ENCODE assay signal across 20 cellular contexts in the genomic region with DNA sequence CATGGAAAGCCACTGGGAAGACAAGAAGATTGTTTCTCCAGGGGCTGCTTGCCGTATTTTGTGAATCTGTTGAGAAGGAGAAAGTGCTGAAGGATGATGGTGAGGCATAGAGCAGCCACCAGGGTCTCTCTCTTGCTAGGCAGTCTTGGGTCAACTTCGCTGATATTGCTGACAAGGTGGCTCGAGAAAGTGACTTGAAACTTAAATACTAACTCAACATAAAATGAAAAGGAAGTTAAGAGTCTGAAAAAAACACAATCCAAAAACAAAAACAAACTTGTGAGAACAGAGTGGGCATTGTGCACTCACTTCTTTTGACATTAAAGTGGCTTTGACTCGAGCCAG.
DNase-seq lines count a peak whose midpoint lies in the region; ATAC-seq and TF ChIP-seq lines count a peak whose summit lies in the region.
"Had no signal": no experiment of that assay in that cellular context is flagged by ENCODE, and none has a peak within 500 bp of the region (broad histone marks: within the 10 kb centered on the region; RNA-seq: fewer than 3 reads in every experiment).

No MANE protein-coding gene starts in this region.

- H3K9me3 Mint-ChIP-seq in H9 (peaks cover 0 to 2% of the 10 kb centered on the region in 2 experiments; a peak in 2 of 5 replicates), immature natural killer cell (peaks cover 0 to 5% (median 0%) of the 10 kb centered on the region in 6 donors)
- H3K9me3 Mint-ChIP-seq in T-helper 2 cell treated with Interferon-gamma antibody and Interleukin-4, amounts not matched to agents 5 μg/mL and 100 μg/mL, for 36 hours = peaks cover 9% of the 10 kb centered on the region

- no peaks in the 10 kb centered on the region for H3K79me2 ChIP-seq in H9 (ENCODE audit: insufficient read depth, low read length)

- H4K8ac ChIP-seq in H9 (replicated peaks; ENCODE audit: insufficient read length, low read depth, low read length) = no peak overlapping the region
- H4K8ac ChIP-seq in mesenchymal stem cell (ENCODE audit: low read length) = no peak overlapping the region

- H4K20me1 ChIP-seq in BLaER1 treated with 17β-estradiol and CSF1 and Interleukin-3, amounts not matched to agents 10 nM and 100 nM = no peaks in the 10 kb centered on the region
- no peaks in the 10 kb centered on the region for H4K20me1 ChIP-seq in H9 (ENCODE audit: control insufficient read depth, insufficient read depth, insufficient read length)

- peaks cover 31 to 42% (median 39%) of the 10 kb centered on the region in 10 experiments for H3K4me1 ChIP-seq in BLaER1 treated with 17β-estradiol and CSF1 and Interleukin-3, amounts not matched to agents 10 nM and 100 nM
- H3K4me1 ChIP-seq in H9 (ENCODE audit: insufficient read depth, low read length) (peaks cover 4% of the 10 kb centered on the region; the same call in 1 of the 2 replicates), mesenchymal stem cell (ENCODE audit: control insufficient read depth, insufficient read depth, low read depth, low read length) (peaks cover 4% of the 10 kb centered on the region), Peyer's patch (no peaks in the 10 kb centered on the region)

- H3K23ac ChIP-seq in H9 (ENCODE audit: insufficient read length, low read depth, low read length) = no peak overlapping the region
- no peak overlapping the region for H3K23ac ChIP-seq in mesenchymal stem cell (ENCODE audit: low read length in 2 of 2)

- H2AK5ac ChIP-seq in H9 (ENCODE audit: insufficient read length, low read length) (no peak overlapping the region), mesenchymal stem cell (ENCODE audit: low read length, severe bottlenecking) (peak overlapping the region; percentile 38)

- H3K27ac Mint-ChIP-seq in H9 (no peak overlapping the region), immature natural killer cell (no peak overlapping the region)
- peak overlapping the region; percentile 74 for H3K27ac Mint-ChIP-seq in T-helper 2 cell treated with Interferon-gamma antibody and Interleukin-4, amounts not matched to agents 5 μg/mL and 100 μg/mL, for 36 hours

- no peak for TF ChIP-seq POLR2A in Peyer's patch (IDR thresholded peaks at IDR 0.05)

- peaks cover 3% of the 10 kb centered on the region; the same call in 1 of the 2 replicates for H3K27me3 Mint-ChIP-seq in H9 (ENCODE audit: low read depth)
- no peaks in the 10 kb centered on the region for H3K27me3 Mint-ChIP-seq in T-helper 2 cell treated with Interferon-gamma antibody and Interleukin-4, amounts not matched to agents 5 μg/mL and 100 μg/mL, for 36 hours (ENCODE audit: low read depth)
- peaks cover 0 to 3% (median 1%) of the 10 kb centered on the region in 3 donors for H3K27me3 Mint-ChIP-seq in immature natural killer cell (ENCODE audit: low read depth in 3 of 3)
- H3K27me3 Mint-ChIP-seq: CD4-positive, CD25-positive, alpha-beta regulatory T cell had no signal

- H3K56ac ChIP-seq in H9 (ENCODE audit: insufficient read length, low read depth, low read length) = no peak overlapping the region

- no peaks in the 10 kb centered on the region for H3K36me3 Mint-ChIP-seq in H9 (ENCODE audit: insufficient read depth in 1 of 3, low read depth in 3 of 3)
- H3K36me3 Mint-ChIP-seq in T-helper 2 cell treated with Interferon-gamma antibody and Interleukin-4, amounts not matched to agents 5 μg/mL and 100 μg/mL, for 36 hours (ENCODE audit: low read depth) = peaks cover 9% of the 10 kb centered on the region
- H3K36me3 Mint-ChIP-seq in immature natural killer cell = peaks cover 0 to 7% (median 7%) of the 10 kb centered on the region in 3 donors
- H3K36me3 Mint-ChIP-seq: CD4-positive, CD25-positive, alpha-beta regulatory T cell had no signal

- H2BK120ac ChIP-seq in H9 (ENCODE audit: low read depth, low read length, poor library complexity, severe bottlenecking) (no peak overlapping the region), mesenchymal stem cell (ENCODE audit: low read depth, low read length) (no peak overlapping the region)

- H3K4me3 Mint-ChIP-seq in H9 (no peak overlapping the region), immature natural killer cell (no peak overlapping the region)
- peak overlapping the region; percentile 69 for H3K4me3 Mint-ChIP-seq in T-helper 2 cell treated with Interferon-gamma antibody and Interleukin-4, amounts not matched to agents 5 μg/mL and 100 μg/mL, for 36 hours
- H3K4me3 Mint-ChIP-seq: CD4-positive, CD25-positive, alpha-beta regulatory T cell had no signal

- no peak overlapping the region for H2AFZ ChIP-seq in H9 (ENCODE audit: low read length)
- no peak overlapping the region for H2AFZ ChIP-seq in mesenchymal stem cell (ENCODE audit: low read depth, low read length)

- ATAC-seq in HG03457 (IDR thresholded peaks at IDR 0.05; ENCODE audit: unreplicated experiment) = no peak

- H3K79me1 ChIP-seq in H9 (ENCODE audit: insufficient read depth, low read depth, low read length, poor library complexity, severe bottlenecking) = no peaks in the 10 kb centered on the region
- no peaks in the 10 kb centered on the region for H3K79me1 ChIP-seq in mesenchymal stem cell (replicated peaks; ENCODE audit: low read length, poor library complexity, severe bottlenecking)

- H4K91ac ChIP-seq in H9 (ENCODE audit: insufficient read length, low read depth, low read length) (no peak overlapping the region), mesenchymal stem cell (ENCODE audit: low read length) (no peak overlapping the region)

- H3K18ac ChIP-seq in H9 (ENCODE audit: insufficient read length, low read depth, low read length) (no peak overlapping the region), mesenchymal stem cell (ENCODE audit: low read depth in 1 of 2, low read length in 2 of 2) (no peak overlapping the region)

- WGBS in H9 (ENCODE audit: extremely low coverage, insufficient read length, low lambda C conversion rate) = no CpG with 5 or more reads among the region's 4 CpGs
- 86% methylated on average over 2 of the region's 4 CpGs for WGBS in mesenchymal stem cell

- H2BK15ac ChIP-seq in H9 (ENCODE audit: low read depth, low read length) (no peak overlapping the region), mesenchymal stem cell (ENCODE audit: low read depth, poor library complexity, severe bottlenecking) (no peak overlapping the region)

- no peak overlapping the region for H2BK20ac ChIP-seq in H9 (ENCODE audit: low read depth, low read length, poor library complexity, severe bottlenecking)

- no peak overlapping the region for H3K9ac ChIP-seq in BLaER1 treated with 17β-estradiol and CSF1 and Interleukin-3, amounts not matched to agents 10 nM and 100 nM
- no peak overlapping the region for H3K9ac ChIP-seq in H9 (ENCODE audit: extremely low read depth, insufficient read length, low read length)
- no peak overlapping the region for H3K9ac ChIP-seq in mesenchymal stem cell (ENCODE audit: low read length)
- H3K9ac ChIP-seq: SK-N-SH had no signal

- TF ChIP-seq CTCF in H9 (conservative IDR thresholded peaks at IDR 0.05) = 0 out of 3 replicates have a peak, but pooled peaks have one; percentile 8
- no peak for TF ChIP-seq CTCF in Peyer's patch (IDR thresholded peaks at IDR 0.05)

- no peak overlapping the region for H3K4me3 ChIP-seq in BLaER1 treated with 17β-estradiol and CSF1 and Interleukin-3, amounts not matched to agents 10 nM and 100 nM
- no peak overlapping the region for H3K4me3 ChIP-seq in mesenchymal stem cell (ENCODE audit: insufficient read depth in 1 of 2, low read depth in 1 of 2, low read length in 2 of 2)
- no peak overlapping the region for H3K4me3 ChIP-seq in Peyer's patch

- DNase-seq in H9 (no peak), mesenchymal stem cell (no peak), immature natural killer cell (no peak), Peyer's patch (no peak), D341Med (ENCODE audit: low spot score) (no peak)
- DNase-seq in T-helper 2 cell treated with Interferon-gamma antibody and Interleukin-4, amounts not matched to agents 5 μg/mL and 100 μg/mL, for 36 hours (ENCODE audit: low spot score) = no peak
- DNase-seq: Calu3, DMS79 treated with DMSO at 0.1 percent for 48 hours, GF-D8, GOT3, Kasumi-1, MV-4-11, NCI-H1436, NCI-H2107, NCI-H226, NCI-H526, SK-N-SH had no signal

- H3K9me3 ChIP-seq in BLaER1 treated with 17β-estradiol and CSF1 and Interleukin-3, amounts not matched to agents 10 nM and 100 nM (replicated peaks in 1 of 11) = peaks cover 9 to 26% (median 17%) of the 10 kb centered on the region in 11 experiments
- H3K9me3 ChIP-seq in H9 (ENCODE audit: control insufficient read depth, low read depth, low read length) (no peaks in the 10 kb centered on the region), mesenchymal stem cell (ENCODE audit: control insufficient read depth, low read length) (peaks cover 3% of the 10 kb centered on the region), Peyer's patch (no peaks in the 10 kb centered on the region)
- H3K9me3 ChIP-seq: SK-N-SH had no signal

- peaks cover 8 to 10% of the 10 kb centered on the region in 2 experiments for H3K4me1 Mint-ChIP-seq in H9
- H3K4me1 Mint-ChIP-seq in T-helper 2 cell treated with Interferon-gamma antibody and Interleukin-4, amounts not matched to agents 5 μg/mL and 100 μg/mL, for 36 hours (ENCODE audit: low read depth) = peaks cover 43% of the 10 kb centered on the region
- H3K4me1 Mint-ChIP-seq in immature natural killer cell = peaks cover 21 to 23% of the 10 kb centered on the region in 2 donors

- H3K36me3 ChIP-seq in BLaER1 treated with 17β-estradiol and CSF1 and Interleukin-3, amounts not matched to agents 10 nM and 100 nM = no peaks in the 10 kb centered on the region
- no peaks in the 10 kb centered on the region for H3K36me3 ChIP-seq in mesenchymal stem cell (ENCODE audit: control insufficient read depth in 1 of 2, insufficient read depth in 2 of 2, low read depth in 1 of 2, low read length in 2 of 2)
- H3K36me3 ChIP-seq in Peyer's patch = no peaks in the 10 kb centered on the region

- H2BK5ac ChIP-seq in H9 (ENCODE audit: insufficient read length, low read length) = no peak overlapping the region
- no peak overlapping the region for H2BK5ac ChIP-seq in mesenchymal stem cell (ENCODE audit: low read depth, low read length, poor library complexity, severe bottlenecking)

- H2BK12ac ChIP-seq in H9 (ENCODE audit: insufficient read length, low read depth, low read length) (no peak overlapping the region), mesenchymal stem cell (ENCODE audit: low read length in 2 of 2) (no peak overlapping the region)

- H3K4me2 ChIP-seq in BLaER1 treated with 17β-estradiol and CSF1 and Interleukin-3, amounts not matched to agents 10 nM and 100 nM = peak overlapping the region; percentile 5 to 67 (median 21); a peak in 16 of 22 replicates
- no peak overlapping the region for H3K4me2 ChIP-seq in H9 (ENCODE audit: insufficient read depth, insufficient read length, low read length)
- no peak overlapping the region for H3K4me2 ChIP-seq in mesenchymal stem cell (ENCODE audit: low read length, poor library complexity, severe bottlenecking)
- H3K4me2 ChIP-seq: SK-N-SH had no signal

- H3K14ac ChIP-seq in H9 (ENCODE audit: insufficient read depth, low read length) (no peak overlapping the region), mesenchymal stem cell (ENCODE audit: low read length in 2 of 2) (no peak overlapping the region)

- H3T11ph ChIP-seq in H9 (ENCODE audit: low read length) = no peak overlapping the region

- no peaks in the 10 kb centered on the region for H3K23me2 ChIP-seq in H9 (ENCODE audit: insufficient read length, low read depth, low read length, poor library complexity, severe bottlenecking)

- H3K27me3 ChIP-seq in BLaER1 treated with 17β-estradiol and CSF1 and Interleukin-3, amounts not matched to agents 10 nM and 100 nM = no peaks in the 10 kb centered on the region
- H3K27me3 ChIP-seq in H9 (ENCODE audit: insufficient read depth, low read length) = no peaks in the 10 kb centered on the region
- H3K27me3 ChIP-seq in mesenchymal stem cell (ENCODE audit: control insufficient read depth in 1 of 2, insufficient read depth in 1 of 2, low read length in 2 of 2) = no peaks in the 10 kb centered on the region
- H3K27me3 ChIP-seq in Peyer's patch = no peaks in the 10 kb centered on the region

- no peak overlapping the region for H4K5ac ChIP-seq in H9 (ENCODE audit: insufficient read length, low read depth, low read length)

- peak overlapping the region in 3 of 11 experiments; percentile 27 to 32 (median 30); a peak in 4 of 22 replicates for H3K27ac ChIP-seq in BLaER1 treated with 17β-estradiol and CSF1 and Interleukin-3, amounts not matched to agents 10 nM and 100 nM
- H3K27ac ChIP-seq in H9 (ENCODE audit: insufficient read length, low read depth, low read length) (no peak overlapping the region), mesenchymal stem cell (ENCODE audit: low read length, poor library complexity, severe bottlenecking) (no peak overlapping the region), Peyer's patch (no peak overlapping the region)

- H3K4ac ChIP-seq in H9 (ENCODE audit: low read depth, low read length) = no peak overlapping the region
- no peak overlapping the region for H3K4ac ChIP-seq in mesenchymal stem cell (ENCODE audit: low read depth in 1 of 2, low read length in 2 of 2)

Comparison
In these comparisons a context has a peak if more than half of its experiments do, and no peak if none do; other contexts are left out.
1. H3K4me2 ChIP-seq: peak in BLaER1 treated with 17β-estradiol and CSF1 and Interleukin-3, amounts not matched to agents 10 nM and 100 nM (11 of 11); none in H9 (single experiment) and mesenchymal stem cell (single experiment).